21 cellular contexts compared by ENCODE assay signal in the genomic region with DNA sequence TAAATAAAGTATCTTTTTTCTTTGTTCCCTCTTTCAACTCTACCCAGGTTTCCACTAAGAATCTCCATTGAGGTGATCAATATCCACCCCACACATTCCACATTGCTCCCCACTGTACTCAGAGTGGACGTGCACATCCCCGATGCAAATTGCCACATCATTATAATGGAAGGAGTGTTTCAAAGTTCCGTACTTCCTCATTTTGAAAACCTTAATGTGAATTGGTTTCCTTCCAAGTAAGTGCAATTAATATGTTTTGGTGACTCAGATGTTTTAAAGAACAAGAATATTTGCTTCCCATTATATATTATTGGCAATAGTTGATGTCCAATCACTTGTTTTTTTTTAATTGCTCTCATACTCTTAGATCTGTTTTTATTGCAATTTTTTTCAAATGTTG.
DNase-seq lines count a peak whose midpoint lies in the region; ATAC-seq and TF ChIP-seq lines count a peak whose summit lies in the region.
"Had no signal": no experiment of that assay in that cellular context is flagged by ENCODE, and none has a peak within 500 bp of the region (broad histone marks: within the 10 kb centered on the region; RNA-seq: fewer than 3 reads in every experiment).

No MANE protein-coding gene starts in this region.

- ATAC-seq in PC-3 (peak; percentile 53), GM18873 (IDR thresholded peaks at IDR 0.05; ENCODE audit: low FRiP score, unreplicated experiment) (no peak)
- ATAC-seq: Panc1, Right ventricle myocardium inferior had no signal

- H3F3A ChIP-seq in PC-3 (ENCODE audit: low read length, unreplicated experiment): no peaks in the 10 kb centered on the region

- peak; percentile 10 for DNase-seq in HL-60 (ENCODE audit: low read depth in 1 of 2, low spot score in 1 of 2)
- DNase-seq in NAMALWA (ENCODE audit: low spot score): peak; percentile 10
- peak; percentile 62 for DNase-seq in PC-3
- DNase-seq in UCSD-AML1 (lab: John Stamatoyannopoulos, UW; ENCODE audit: unreplicated experiment): peak; percentile 8
- no peak for DNase-seq in globus pallidus (ENCODE audit: low spot score)
- no peak for DNase-seq in iPS-NIHi11 (ENCODE audit: low spot score)
- DNase-seq in activated effector memory CD4-positive, alpha-beta T cell treated with anti-CD3 and anti-CD28 coated beads, Interleukin-2, amount 50 U/mL, for 16 hours: no peak
- DNase-seq: Caco-2; CD4-positive, alpha-beta T cell; GM23248; KG1; NCI-H1105; NCI-H2081; NCI-H510A; NCI-H748 treated with DMSO at 0.1 percent for 48 hours; NK-92 treated with Interleukin-12 subunit alpha and Interleukin-12 subunit beta, amount 100 ng/mL, for 24 hours; SK-N-SH had no signal

- BruUV-seq in PC-3 (replicated peaks; lab: Mats Ljungman, UMichigan): no TSS peak

- CTCF ChIA-PET in PC-3 (lab: Charles Lee): no interaction called here

- H3K27me3 ChIP-seq in HL-60 (ENCODE audit: insufficient read depth, poor library complexity, severe bottlenecking) (no peaks in the 10 kb centered on the region), PC-3 (ENCODE audit: low read length) (no peaks in the 10 kb centered on the region)

- intact Hi-C loops in PC-3 (cut with micrococcal nuclease): no loop called here

- H3K79me2 ChIP-seq in PC-3 (ENCODE audit: low read length): no peaks in the 10 kb centered on the region

- peaks cover 11% of the 10 kb centered on the region; the same call in 1 of the 2 replicates for H3K4me1 ChIP-seq in PC-3 (ENCODE audit: insufficient read depth, low read length)
- H3K4me1 ChIP-seq: Caco-2, HAP-1 had no signal

- no peak overlapping the region for H3K9ac ChIP-seq in PC-3 (ENCODE audit: low read length)
- H3K9ac ChIP-seq: GM23248, SK-N-SH had no signal

- no peaks in the 10 kb centered on the region for H3K9me3 ChIP-seq in PC-3 (ENCODE audit: low read length)
- H3K9me3 ChIP-seq: Caco-2, HAP-1, SK-N-SH had no signal

- no peak overlapping the region for H3K27ac ChIP-seq in HL-60 (replicated peaks)
- H3K27ac ChIP-seq in PC-3 (ENCODE audit: low read length): 0 out of 2 replicates have a peak overlapping the region, but pooled peaks have one; percentile 3
- H3K27ac ChIP-seq: GM23248 had no signal

- peak overlapping the region; percentile 71 for H2AFZ ChIP-seq in PC-3 (ENCODE audit: low read length)
- H2AFZ ChIP-seq: GM23248 had no signal

- H4K20me1 ChIP-seq in PC-3 (ENCODE audit: low read length): no peaks in the 10 kb centered on the region

- H3K9me2 ChIP-seq in PC-3 (replicated peaks; ENCODE audit: low read length): no peaks in the 10 kb centered on the region
- H3K9me2 ChIP-seq: SK-N-SH had no signal

- POLR2A ChIA-PET in PC-3 (lab: Charles Lee; ENCODE audit: unreplicated experiment): no interaction called here

- H3K36me3 ChIP-seq in PC-3 (ENCODE audit: low read depth, low read length): no peaks in the 10 kb centered on the region
- H3K36me3 ChIP-seq: HAP-1 had no signal

- H3K4me2 ChIP-seq in PC-3 (ENCODE audit: low read length): peak overlapping the region; percentile 44
- H3K4me2 ChIP-seq: SK-N-SH had no signal

- no peak for TF ChIP-seq CTCF in HL-60 (IDR thresholded peaks at IDR 0.05; ENCODE audit: insufficient read depth, low read length)
- no peak for TF ChIP-seq CTCF in PC-3 (conservative IDR thresholded peaks at IDR 0.05; ENCODE audit: low read depth, low read length)

- H3K4me3 ChIP-seq in HL-60 (replicated peaks; ENCODE audit: insufficient read depth, low read length) (no peak overlapping the region), PC-3 (ENCODE audit: low read length) (no peak overlapping the region)
- H3K4me3 ChIP-seq: GM23248, HAP-1 had no signal

Comparison
In these comparisons a context has a peak if more than half of its experiments do, and no peak if none do; other contexts are left out.
1. DNase-seq: peak in HL-60 (2 of 2), NAMALWA (single experiment), PC-3 (single experiment) and UCSD-AML1 (single experiment); none in globus pallidus (single experiment), iPS-NIHi11 (single experiment) and activated effector memory CD4-positive, alpha-beta T cell treated with anti-CD3 and anti-CD28 coated beads, Interleukin-2, amount 50 U/mL, for 16 hours (single experiment).